In the genomic region with DNA sequence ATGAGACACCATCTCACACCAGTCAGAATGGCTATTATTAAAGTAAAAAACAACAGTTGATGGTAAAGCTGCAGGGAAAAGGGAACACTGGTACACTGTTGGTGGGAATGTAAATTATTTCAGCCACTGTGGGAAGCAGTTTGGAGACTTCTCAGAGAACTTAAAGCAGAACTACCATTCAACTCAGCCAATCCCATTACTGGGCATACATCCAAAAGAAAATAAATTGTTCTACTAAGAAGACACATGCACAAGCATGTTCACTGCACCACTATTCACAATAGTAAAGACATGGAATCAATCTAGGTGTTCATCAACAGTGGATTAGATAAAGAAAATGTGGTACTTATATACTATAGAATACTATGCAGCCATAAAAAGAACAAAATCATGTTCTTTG, we compare ENCODE assay signal across 20 cellular contexts.
DNase-seq lines count a peak whose midpoint lies in the region; TF ChIP-seq lines count a peak whose summit lies in the region.
"Had no signal": no experiment of that assay in that cellular context is flagged by ENCODE, and none has a peak within 500 bp of the region (broad histone marks: within the 10 kb centered on the region; RNA-seq: fewer than 3 reads in every experiment).

No MANE protein-coding gene starts in this region.

- no peak for TF ChIP-seq CTCF in chondrocyte (IDR thresholded peaks at IDR 0.05)
- no peak for TF ChIP-seq CTCF in neural crest cell (conservative IDR thresholded peaks at IDR 0.05)

- H3K4me3 Mint-ChIP-seq in CD8-positive, alpha-beta memory T cell, result peak overlapping the region in 4 of 7 donors; percentile 2 to 62 (median 23)
- peak overlapping the region; percentile 46 for H3K4me3 Mint-ChIP-seq in chondrocyte (ENCODE audit: unreplicated experiment)
- H3K4me3 Mint-ChIP-seq in neural crest cell, result peak overlapping the region; percentile 84
- H3K4me3 Mint-ChIP-seq: activated CD4-positive, alpha-beta T cell treated with anti-CD3 and anti-CD28 coated beads, Interleukin-2, amount 10 ng/mL, durations not matched to agents 7 days and 5 days had no signal

- H3K4me3 ChIP-seq in CD8-positive, alpha-beta memory T cell (ENCODE audit: low read length), result no peak overlapping the region
- no peak overlapping the region for H3K4me3 ChIP-seq in HAP-1
- H3K4me3 ChIP-seq: thoracic aorta had no signal

- H3K36me3 ChIP-seq in CD8-positive, alpha-beta memory T cell (ENCODE audit: insufficient read depth, low read length), result no peaks in the 10 kb centered on the region
- H3K36me3 ChIP-seq in HAP-1 (replicated peaks), result no peaks in the 10 kb centered on the region
- H3K36me3 ChIP-seq: thoracic aorta had no signal

- H3K27me3 Mint-ChIP-seq in CD8-positive, alpha-beta memory T cell, result no peaks in the 10 kb centered on the region
- no peaks in the 10 kb centered on the region for H3K27me3 Mint-ChIP-seq in chondrocyte (ENCODE audit: low read depth)
- no peaks in the 10 kb centered on the region for H3K27me3 Mint-ChIP-seq in neural crest cell (ENCODE audit: low read depth)
- H3K27me3 Mint-ChIP-seq: activated CD4-positive, alpha-beta T cell treated with anti-CD3 and anti-CD28 coated beads, Interleukin-2, amount 10 ng/mL, durations not matched to agents 7 days and 5 days; naive thymus-derived CD4-positive, alpha-beta T cell; T-cell had no signal

- H3K4me1 ChIP-seq in CD8-positive, alpha-beta memory T cell (ENCODE audit: insufficient read depth, low read length), result no peaks in the 10 kb centered on the region
- peaks cover 2% of the 10 kb centered on the region; the same call in 1 of the 2 replicates for H3K4me1 ChIP-seq in HAP-1

- no peak for DNase-seq in CD8-positive, alpha-beta memory T cell
- DNase-seq in OCI-M1 (lab: John Stamatoyannopoulos, UW), result peak; percentile 38
- no peak for DNase-seq in chondrocyte (ENCODE audit: low spot score)
- DNase-seq in neural crest cell (ENCODE audit: low read depth, low spot score), result no peak
- DNase-seq in HAP-1 (ENCODE audit: low spot score in 2 of 2), result no peak
- no peak for DNase-seq in Ammon's horn (ENCODE audit: low spot score)
- DNase-seq in pons (ENCODE audit: low spot score), result no peak
- DNase-seq: activated CD4-positive, alpha-beta T cell treated with anti-CD3 and anti-CD28 coated beads, Interleukin-2, amount 10 ng/mL, durations not matched to agents 7 days and 5 days; COR-L47; DND-41; mesendoderm; naive thymus-derived CD4-positive, alpha-beta T cell; NCI-H1092; NCI-H2029; NCI-H226; NCI-H82; PC-3; SIG-M5; T-cell had no signal

- CTCF ChIA-PET in CD8-positive, alpha-beta memory T cell (lab: Charles Lee), result no interaction called here

- no peaks in the 10 kb centered on the region for H3K27me3 ChIP-seq in CD8-positive, alpha-beta memory T cell (ENCODE audit: insufficient read depth, low read length, poor library complexity, severe bottlenecking)
- H3K27me3 ChIP-seq in HAP-1 (ENCODE audit: low read depth), result no peaks in the 10 kb centered on the region

- H3K36me3 Mint-ChIP-seq in CD8-positive, alpha-beta memory T cell, result no peaks in the 10 kb centered on the region
- no peaks in the 10 kb centered on the region for H3K36me3 Mint-ChIP-seq in chondrocyte (ENCODE audit: low read depth)
- no peaks in the 10 kb centered on the region for H3K36me3 Mint-ChIP-seq in neural crest cell (ENCODE audit: low read depth)
- H3K36me3 Mint-ChIP-seq: T-cell had no signal

- peaks cover 7 to 17% (median 14%) of the 10 kb centered on the region in 3 donors for H3K4me1 Mint-ChIP-seq in CD8-positive, alpha-beta memory T cell
- H3K4me1 Mint-ChIP-seq in chondrocyte (ENCODE audit: low read depth) (peaks cover 11% of the 10 kb centered on the region), neural crest cell (peaks cover 27% of the 10 kb centered on the region)
- H3K4me1 Mint-ChIP-seq: activated CD4-positive, alpha-beta T cell treated with anti-CD3 and anti-CD28 coated beads, Interleukin-2, amount 10 ng/mL, durations not matched to agents 7 days and 5 days had no signal

- H3K9me3 ChIP-seq in CD8-positive, alpha-beta memory T cell (ENCODE audit: low read length), result no peaks in the 10 kb centered on the region
- no peaks in the 10 kb centered on the region for H3K9me3 ChIP-seq in HAP-1
- H3K9me3 ChIP-seq: thoracic aorta had no signal

- no peak overlapping the region for H3K27ac Mint-ChIP-seq in CD8-positive, alpha-beta memory T cell
- H3K27ac Mint-ChIP-seq in chondrocyte (ENCODE audit: unreplicated experiment) (no peak overlapping the region), neural crest cell (ENCODE audit: unreplicated experiment) (peak overlapping the region; percentile 62)
- H3K27ac Mint-ChIP-seq: activated CD4-positive, alpha-beta T cell treated with anti-CD3 and anti-CD28 coated beads, Interleukin-2, amount 10 ng/mL, durations not matched to agents 7 days and 5 days had no signal

- POLR2A ChIA-PET in CD8-positive, alpha-beta memory T cell (lab: Charles Lee), result interaction anchor here (0.6 kb wide), 1 partner anchor 84 kb away, joined by 4 read pairs; no protein-coding TSS in a partner anchor

- in situ Hi-C loops in HAP-1 (cut with MboI; ENCODE audit: low sequenced_read_pairs), result loop anchor here (25.0 kb wide), 1 partner anchor 563 kb away; no protein-coding TSS in a partner anchor

- H3K9me3 Mint-ChIP-seq in CD8-positive, alpha-beta memory T cell, result peaks cover 0 to 2% (median 0%) of the 10 kb centered on the region in 5 donors
- H3K9me3 Mint-ChIP-seq in chondrocyte (ENCODE audit: low read depth), result peaks cover 3% of the 10 kb centered on the region
- H3K9me3 Mint-ChIP-seq in neural crest cell, result no peaks in the 10 kb centered on the region
- H3K9me3 Mint-ChIP-seq: activated CD4-positive, alpha-beta T cell treated with anti-CD3 and anti-CD28 coated beads, Interleukin-2, amount 10 ng/mL, durations not matched to agents 7 days and 5 days had no signal

- no peak overlapping the region for H3K27ac ChIP-seq in CD8-positive, alpha-beta memory T cell (ENCODE audit: low read depth, low read length)
- H3K27ac ChIP-seq: thoracic aorta had no signal

Comparison
In these comparisons a context has a peak if more than half of its experiments do, and no peak if none do; other contexts are left out.
1. H3K4me3 Mint-ChIP-seq: peak in every context shown above with its lines; median percentile 84 in neural crest cell; 46 in chondrocyte; 23 in CD8-positive, alpha-beta memory T cell.